In genomic region chr11:59550842-59551650, GRCh38 we compare ENCODE assay signal across 8 cellular contexts. TPM values are rescaled to one million over a fixed set of nuclear protein-coding genes. Genes with fewer than 3 reads are reported as not detected.
A peak's percentile ranks its signal among the peaks of the same experiment; 100 is the strongest.
DNase-seq lines count a peak whose midpoint lies in the region; ATAC-seq and TF ChIP-seq lines count a peak whose summit lies in the region.

No MANE protein-coding gene starts in this region.

- no peak for TF ChIP-seq CTCF in right lobe of liver (IDR thresholded peaks at IDR 0.05)

- intact Hi-C loops in dendritic cell treated with granulocyte-macrophage colony-stimulating factor and Interleukin-4, amounts not matched to agents 40 ng/mL and 50 ng/mL, for 4 days (cut with micrococcal nuclease): no loop called here
- intact Hi-C loops in right lobe of liver (cut with DNase I): no loop called here

- H3K9me3 ChIP-seq in right lobe of liver: no peaks in the 10 kb centered on the region

- ATAC-seq in GM18868 (IDR thresholded peaks at IDR 0.05; ENCODE audit: unreplicated experiment): peak; percentile 30
- peak; percentile 35 for ATAC-seq in HG03342 (IDR thresholded peaks at IDR 0.05; ENCODE audit: unreplicated experiment)
- peak; percentile 75 to 78 (median 76) for ATAC-seq in right lobe of liver

- H3K4me1 ChIP-seq in right lobe of liver: peaks cover 0 to 5% (median 0%) of the 10 kb centered on the region in 4 donors

- H3K27ac Mint-ChIP-seq in dendritic cell treated with granulocyte-macrophage colony-stimulating factor and Interleukin-4, amounts not matched to agents 40 ng/mL and 50 ng/mL, for 4 days: peak overlapping the region; percentile 83

- H3K36me3 Mint-ChIP-seq in dendritic cell treated with granulocyte-macrophage colony-stimulating factor and Interleukin-4, amounts not matched to agents 40 ng/mL and 50 ng/mL, for 4 days (ENCODE audit: low read depth): no peaks in the 10 kb centered on the region

- no peaks in the 10 kb centered on the region for H3K9me3 Mint-ChIP-seq in dendritic cell treated with granulocyte-macrophage colony-stimulating factor and Interleukin-4, amounts not matched to agents 40 ng/mL and 50 ng/mL, for 4 days

- WGBS in right lobe of liver (ENCODE audit: insufficient coverage, low coverage, low lambda C conversion rate, missing lambda C conversion rate): 1% methylated on average over 34 of the region's 34 CpGs

- no peaks in the 10 kb centered on the region for H3K27me3 ChIP-seq in right lobe of liver

- peaks cover 41% of the 10 kb centered on the region for H3K4me1 Mint-ChIP-seq in dendritic cell treated with granulocyte-macrophage colony-stimulating factor and Interleukin-4, amounts not matched to agents 40 ng/mL and 50 ng/mL, for 4 days (ENCODE audit: low read depth)

- no peaks in the 10 kb centered on the region for H3K36me3 ChIP-seq in right lobe of liver

- H3K27ac ChIP-seq in right lobe of liver: peak overlapping the region; percentile 4 to 65 (median 30)

- H3K27me3 Mint-ChIP-seq in dendritic cell treated with granulocyte-macrophage colony-stimulating factor and Interleukin-4, amounts not matched to agents 40 ng/mL and 50 ng/mL, for 4 days: peaks cover 37% of the 10 kb centered on the region

- H3K4me3 Mint-ChIP-seq in dendritic cell treated with granulocyte-macrophage colony-stimulating factor and Interleukin-4, amounts not matched to agents 40 ng/mL and 50 ng/mL, for 4 days: peak overlapping the region; percentile 72

- peak; percentile 92 for DNase-seq in A172 (ENCODE audit: low spot score)
- DNase-seq in NCI-H524 treated with DMSO at 0.1 percent for 48 hours (lab: John Stamatoyannopoulos, UW): peak; percentile 48
- DNase-seq in activated CD4-positive, alpha-beta T cell treated with anti-CD3 and anti-CD28 coated beads for 48 hours: peak; percentile 92
- DNase-seq in right lobe of liver: peak; percentile 64 to 75 (median 70)
- peak; percentile 77 to 78 for DNase-seq in stimulated activated CD4-positive, alpha-beta T cell treated with anti-CD3 and anti-CD28 coated beads, Interleukin-4, amount 100 ng/mL, for 4 hours

- peak overlapping the region; percentile 26 to 52 (median 51) for H3K4me3 ChIP-seq in right lobe of liver

- TF ChIP-seq POLR2A in right lobe of liver (IDR thresholded peaks at IDR 0.05): no peak

RNA-seq across cellular contexts. Expression of gene OR4D9, which starts 39.7 kb away (rescaled TPM):
- not detected in 2 replicates for total RNA-seq in A172 (2014; rRNA removed; shearing (Covaris generic))
- not detected for total RNA-seq in right lobe of liver

RNA-seq across cellular contexts. Expression of gene OR4D11, which starts 47.7 kb away (rescaled TPM):
- not detected in 2 replicates for total RNA-seq in A172 (2014; rRNA removed; shearing (Covaris generic))
- not detected for total RNA-seq in right lobe of liver

Comparison
In these comparisons a context has a peak if more than half of its experiments do, and no peak if none do; other contexts are left out.
1. Peak in every context shown above with its lines: DNase-seq, ATAC-seq, H3K4me3 ChIP-seq and H3K27ac ChIP-seq.